In the genomic region with DNA sequence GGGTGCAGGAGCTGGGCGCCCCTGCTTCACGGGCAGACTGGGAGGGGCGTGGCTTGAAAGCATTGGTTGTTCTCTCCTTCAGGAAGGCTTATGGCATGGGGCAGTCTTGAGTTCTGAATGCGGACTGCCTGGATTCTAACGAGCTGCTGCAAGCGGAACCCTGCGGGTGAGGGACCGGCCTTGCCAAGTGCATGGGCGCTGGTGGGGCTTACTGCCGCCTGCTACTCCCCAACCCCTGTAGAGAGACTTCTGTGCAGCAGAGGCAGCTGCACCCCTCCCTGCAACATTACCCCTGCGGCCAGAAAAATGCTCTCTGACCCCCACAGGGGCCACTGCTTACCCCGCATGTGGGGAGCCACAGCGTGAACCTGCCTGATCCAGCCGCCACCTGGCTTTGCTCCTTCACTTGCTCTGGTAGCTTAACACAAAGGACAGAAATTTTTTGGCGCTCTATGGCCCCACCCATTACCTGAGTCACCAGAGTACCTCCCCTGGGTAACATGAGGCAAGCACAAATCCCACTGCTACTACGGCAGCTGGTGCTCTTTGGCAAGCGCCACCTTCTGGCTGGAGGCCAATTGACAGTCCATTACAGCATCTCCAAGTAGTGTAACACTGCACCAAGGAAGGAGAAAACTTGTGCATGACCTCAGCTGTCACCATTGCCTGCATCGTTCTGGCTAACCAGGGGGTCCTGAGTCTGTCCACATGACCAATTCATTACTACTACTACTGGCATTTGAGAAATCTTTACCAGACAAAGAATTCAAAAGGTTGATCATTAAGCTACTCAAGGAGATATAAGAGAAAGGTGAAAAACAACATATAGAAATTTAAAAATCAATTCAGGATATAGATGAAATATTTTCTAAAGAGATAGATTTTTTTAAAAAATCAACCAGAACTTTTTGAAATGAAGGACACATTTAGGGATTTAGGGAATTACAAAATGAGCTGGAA, we compare ENCODE assay signal across 1 cellular context.
TF ChIP-seq lines count a peak whose summit lies in the region.

No MANE protein-coding gene starts in this region.

TF ChIP-seq in IMR-90, 13 proteins besides CTCF, POLR2A, EP300 and RAD21:
- TF ChIP-seq ELK1 (IDR thresholded peaks at IDR 0.05; ENCODE audit: borderline replicate concordance, low read depth, low read length) (no peak), CEBPB (IDR thresholded peaks at IDR 0.05; ENCODE audit: low read depth, low read length) (no peak), BHLHE40 (IDR thresholded peaks at IDR 0.05; ENCODE audit: low read depth, low read length) (no peak)
TF ChIP-seq in IMR-90: peak in this region for 0.
